ENCODE assay signal across 1 cellular context in the genomic region with DNA sequence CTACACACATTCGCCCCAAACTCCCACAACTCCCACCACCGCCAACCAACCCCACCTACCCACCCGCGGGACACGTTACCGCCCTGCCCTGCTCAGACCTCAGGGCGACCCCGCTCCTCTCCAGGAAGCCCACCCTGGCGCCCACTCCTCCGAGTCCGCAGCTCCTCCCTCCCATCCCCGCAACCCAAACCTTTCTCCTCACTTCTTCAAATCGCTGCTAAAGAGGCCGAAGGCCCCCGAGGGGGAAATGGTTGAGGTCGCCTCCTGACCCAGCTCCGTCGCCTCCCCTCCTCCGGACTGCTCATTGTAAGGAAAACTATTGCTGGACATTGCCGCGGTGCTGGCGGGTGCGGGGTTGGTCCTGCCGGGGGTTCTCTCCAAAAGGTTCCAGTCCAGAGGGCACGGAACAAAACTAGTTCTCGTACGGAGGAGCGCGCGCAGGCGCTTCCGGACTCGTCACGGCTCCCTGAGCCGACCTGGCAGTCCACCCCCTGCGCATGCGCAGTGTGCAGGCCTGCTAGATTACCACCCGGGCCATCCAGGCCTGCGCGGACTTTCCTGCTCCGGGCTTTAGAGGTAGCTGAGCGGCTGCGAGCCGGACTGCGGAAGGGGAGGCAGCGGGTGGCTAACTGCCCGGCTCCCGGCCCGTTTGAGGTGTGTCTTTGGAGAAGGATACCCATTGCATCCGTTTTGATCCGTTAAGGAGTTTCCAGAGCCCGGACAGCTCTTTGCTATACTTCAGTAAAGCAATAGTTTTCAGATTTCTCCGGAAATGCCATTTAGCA.
TF ChIP-seq lines count a peak whose summit lies in the region.

A gene with protein sequence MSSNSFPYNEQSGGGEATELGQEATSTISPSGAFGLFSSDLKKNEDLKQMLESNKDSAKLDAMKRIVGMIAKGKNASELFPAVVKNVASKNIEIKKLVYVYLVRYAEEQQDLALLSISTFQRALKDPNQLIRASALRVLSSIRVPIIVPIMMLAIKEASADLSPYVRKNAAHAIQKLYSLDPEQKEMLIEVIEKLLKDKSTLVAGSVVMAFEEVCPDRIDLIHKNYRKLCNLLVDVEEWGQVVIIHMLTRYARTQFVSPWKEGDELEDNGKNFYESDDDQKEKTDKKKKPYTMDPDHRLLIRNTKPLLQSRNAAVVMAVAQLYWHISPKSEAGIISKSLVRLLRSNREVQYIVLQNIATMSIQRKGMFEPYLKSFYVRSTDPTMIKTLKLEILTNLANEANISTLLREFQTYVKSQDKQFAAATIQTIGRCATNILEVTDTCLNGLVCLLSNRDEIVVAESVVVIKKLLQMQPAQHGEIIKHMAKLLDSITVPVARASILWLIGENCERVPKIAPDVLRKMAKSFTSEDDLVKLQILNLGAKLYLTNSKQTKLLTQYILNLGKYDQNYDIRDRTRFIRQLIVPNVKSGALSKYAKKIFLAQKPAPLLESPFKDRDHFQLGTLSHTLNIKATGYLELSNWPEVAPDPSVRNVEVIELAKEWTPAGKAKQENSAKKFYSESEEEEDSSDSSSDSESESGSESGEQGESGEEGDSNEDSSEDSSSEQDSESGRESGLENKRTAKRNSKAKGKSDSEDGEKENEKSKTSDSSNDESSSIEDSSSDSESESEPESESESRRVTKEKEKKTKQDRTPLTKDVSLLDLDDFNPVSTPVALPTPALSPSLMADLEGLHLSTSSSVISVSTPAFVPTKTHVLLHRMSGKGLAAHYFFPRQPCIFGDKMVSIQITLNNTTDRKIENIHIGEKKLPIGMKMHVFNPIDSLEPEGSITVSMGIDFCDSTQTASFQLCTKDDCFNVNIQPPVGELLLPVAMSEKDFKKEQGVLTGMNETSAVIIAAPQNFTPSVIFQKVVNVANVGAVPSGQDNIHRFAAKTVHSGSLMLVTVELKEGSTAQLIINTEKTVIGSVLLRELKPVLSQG (minus strand): TSS at position 449 of the 785 bp plus-strand sequence. CDS start 119 bp downstream, at position 330.

TF ChIP-seq in HepG2, 621 proteins besides CTCF, POLR2A, EP300 and RAD21 (continued from another document and continues in another):
- TF ChIP-seq ZNF367 (CRISPR knock-in tag; IDR thresholded peaks at IDR 0.05; ENCODE audit: borderline replicate concordance) (no peak), NCOA2 (CRISPR knock-in tag; IDR thresholded peaks at IDR 0.05) (peak; percentile 58; the same call in 1 of the 2 replicates), ZFP82 (CRISPR knock-in tag; IDR thresholded peaks at IDR 0.05; ENCODE audit: borderline replicate concordance) (0 out of 2 replicates have a peak, but pooled peaks have one; percentile 64), ZNF629 (CRISPR knock-in tag; conservative IDR thresholded peaks at IDR 0.05) (no peak; the same call in none of the 2 replicates), ZNF850 (CRISPR knock-in tag; conservative IDR thresholded peaks at IDR 0.05) (no peak), ZC3H4 (CRISPR knock-in tag; IDR thresholded peaks at IDR 0.05; ENCODE audit: borderline replicate concordance) (no peak), ZKSCAN5 (CRISPR knock-in tag; IDR thresholded peaks at IDR 0.05) (no peak), ZNF558 (CRISPR knock-in tag; IDR thresholded peaks at IDR 0.05; ENCODE audit: borderline replicate concordance) (no peak), ASH2L (IDR thresholded peaks at IDR 0.05; ENCODE audit: insufficient read length, low read depth, low read length) (peak; percentile 95), HHEX (CRISPR knock-in tag; IDR thresholded peaks at IDR 0.05) (no peak), ONECUT2 (CRISPR knock-in tag; IDR thresholded peaks at IDR 0.05) (no peak), ZNF484 (CRISPR knock-in tag; IDR thresholded peaks at IDR 0.05; ENCODE audit: borderline replicate concordance, low read depth) (no peak), ZNF83 (CRISPR knock-in tag; IDR thresholded peaks at IDR 0.05; ENCODE audit: borderline replicate concordance) (no peak), KLF15 (CRISPR knock-in tag; IDR thresholded peaks at IDR 0.05; ENCODE audit: borderline replicate concordance) (no peak), RBM22 (optimal IDR thresholded peaks at IDR 0.05; ENCODE audit: low read length) (no peak), PAF1 (CRISPR knock-in tag; IDR thresholded peaks at IDR 0.05) (no peak), KLF6 (CRISPR knock-in tag; IDR thresholded peaks at IDR 0.05) (0 out of 2 replicates have a peak, but pooled peaks have one; percentile 49), REXO4 (CRISPR knock-in tag; IDR thresholded peaks at IDR 0.05; ENCODE audit: borderline replicate concordance) (no peak), HIVEP1 (CRISPR knock-in tag; IDR thresholded peaks at IDR 0.05) (0 out of 2 replicates have a peak, but pooled peaks have one; percentile 43), JDP2 (CRISPR knock-in tag; IDR thresholded peaks at IDR 0.05; ENCODE audit: borderline replicate concordance) (no peak), ZNF841 (CRISPR knock-in tag; IDR thresholded peaks at IDR 0.05; ENCODE audit: borderline replicate concordance) (0 out of 2 replicates have a peak, but pooled peaks have one; percentile 37), PHF8 (CRISPR knock-in tag; IDR thresholded peaks at IDR 0.05) (peak; percentile 91), MTF1 (CRISPR knock-in tag; IDR thresholded peaks at IDR 0.05) (no peak), ZNF33B (CRISPR knock-in tag; IDR thresholded peaks at IDR 0.05) (no peak), PLRG1 (conservative IDR thresholded peaks at IDR 0.05) (no peak), CENPX (CRISPR knock-in tag; IDR thresholded peaks at IDR 0.05) (no peak), KDM5A (IDR thresholded peaks at IDR 0.05; ENCODE audit: borderline replicate concordance, low read length) (peak; percentile 9; the same call in 1 of the 2 replicates), DNMT1 (CRISPR knock-in tag; IDR thresholded peaks at IDR 0.05) (no peak), ZFP36L1 (CRISPR knock-in tag; IDR thresholded peaks at IDR 0.05) (no peak), SMARCE1 (IDR thresholded peaks at IDR 0.05; ENCODE audit: borderline replicate concordance) (no peak), PRMT3 (CRISPR knock-in tag; IDR thresholded peaks at IDR 0.05; ENCODE audit: borderline replicate concordance, low read depth) (no peak), ZNF383 (CRISPR knock-in tag; IDR thresholded peaks at IDR 0.05; ENCODE audit: borderline replicate concordance) (no peak), IRF2 (CRISPR knock-in tag; IDR thresholded peaks at IDR 0.05) (peak; percentile 54), ZNF501 (CRISPR knock-in tag; IDR thresholded peaks at IDR 0.05) (peak; percentile 80), SP140L (CRISPR knock-in tag; IDR thresholded peaks at IDR 0.05; ENCODE audit: borderline replicate concordance) (no peak), TGIF2 (CRISPR knock-in tag; IDR thresholded peaks at IDR 0.05) (no peak), PCBP1 (IDR thresholded peaks at IDR 0.05; ENCODE audit: borderline replicate concordance, low read depth, low read length) (0 out of 2 replicates have a peak, but pooled peaks have one; percentile 37), ARNTL (CRISPR knock-in tag; IDR thresholded peaks at IDR 0.05) (no peak), NRL (CRISPR knock-in tag; IDR thresholded peaks at IDR 0.05; ENCODE audit: borderline replicate concordance) (no peak; the same call in 1 of the 2 replicates), FOXP1 (IDR thresholded peaks at IDR 0.05) (no peak), FOXP1 (CRISPR knock-in tag; IDR thresholded peaks at IDR 0.05) (no peak), BORCS8-MEF2B (CRISPR knock-in tag; IDR thresholded peaks at IDR 0.05) (no peak), DPF2 (CRISPR knock-in tag; IDR thresholded peaks at IDR 0.05; ENCODE audit: borderline replicate concordance, low read depth) (peak; percentile 23; the same call in 1 of the 2 replicates), JUN (CRISPR knock-in tag; IDR thresholded peaks at IDR 0.05) (no peak), SRSF1 (optimal IDR thresholded peaks at IDR 0.05; ENCODE audit: low read depth, low read length) (peak; percentile 58), ZSCAN25 (CRISPR knock-in tag; IDR thresholded peaks at IDR 0.05) (no peak), ELF4 (CRISPR knock-in tag; IDR thresholded peaks at IDR 0.05; ENCODE audit: borderline replicate concordance) (peak; percentile 93), CREB1 (IDR thresholded peaks at IDR 0.05) (peak; percentile 77), CREB1 (CRISPR knock-in tag; IDR thresholded peaks at IDR 0.05) (peak; percentile 55), ELF1 (CRISPR knock-in tag; IDR thresholded peaks at IDR 0.05) (peak; percentile 94), ARNT2 (CRISPR knock-in tag; IDR thresholded peaks at IDR 0.05; ENCODE audit: low read depth) (no peak), KLF11 (CRISPR knock-in tag; IDR thresholded peaks at IDR 0.05) (peak; percentile 85; the same call in 1 of the 2 replicates), SUZ12 (IDR thresholded peaks at IDR 0.05; ENCODE audit: low read depth, low read length) (no peak), HOXA9 (CRISPR knock-in tag; IDR thresholded peaks at IDR 0.05; ENCODE audit: borderline replicate concordance) (no peak), ZNF235 (CRISPR knock-in tag; IDR thresholded peaks at IDR 0.05; ENCODE audit: borderline replicate concordance) (no peak; the same call in 1 of the 2 replicates), ZNF263 (CRISPR knock-in tag; IDR thresholded peaks at IDR 0.05) (0 out of 2 replicates have a peak, but pooled peaks have one; percentile 15), ZFP36L2 (CRISPR knock-in tag; IDR thresholded peaks at IDR 0.05) (no peak)
- TF ChIP-seq, protein P1, sequence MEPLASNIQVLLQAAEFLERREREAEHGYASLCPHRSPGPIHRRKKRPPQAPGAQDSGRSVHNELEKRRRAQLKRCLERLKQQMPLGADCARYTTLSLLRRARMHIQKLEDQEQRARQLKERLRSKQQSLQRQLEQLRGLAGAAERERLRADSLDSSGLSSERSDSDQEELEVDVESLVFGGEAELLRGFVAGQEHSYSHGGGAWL (CRISPR knock-in tag; IDR thresholded peaks at IDR 0.05), result peak; percentile 58; the same call in 1 of the 2 replicates
- TF ChIP-seq, protein P2, sequence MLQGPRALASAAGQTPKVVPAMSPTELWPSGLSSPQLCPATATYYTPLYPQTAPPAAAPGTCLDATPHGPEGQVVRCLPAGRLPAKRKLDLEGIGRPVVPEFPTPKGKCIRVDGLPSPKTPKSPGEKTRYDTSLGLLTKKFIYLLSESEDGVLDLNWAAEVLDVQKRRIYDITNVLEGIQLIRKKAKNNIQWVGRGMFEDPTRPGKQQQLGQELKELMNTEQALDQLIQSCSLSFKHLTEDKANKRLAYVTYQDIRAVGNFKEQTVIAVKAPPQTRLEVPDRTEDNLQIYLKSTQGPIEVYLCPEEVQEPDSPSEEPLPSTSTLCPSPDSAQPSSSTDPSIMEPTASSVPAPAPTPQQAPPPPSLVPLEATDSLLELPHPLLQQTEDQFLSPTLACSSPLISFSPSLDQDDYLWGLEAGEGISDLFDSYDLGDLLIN (CRISPR knock-in tag; IDR thresholded peaks at IDR 0.05; ENCODE audit: borderline replicate concordance), result no peak
- TF ChIP-seq, protein P3, sequence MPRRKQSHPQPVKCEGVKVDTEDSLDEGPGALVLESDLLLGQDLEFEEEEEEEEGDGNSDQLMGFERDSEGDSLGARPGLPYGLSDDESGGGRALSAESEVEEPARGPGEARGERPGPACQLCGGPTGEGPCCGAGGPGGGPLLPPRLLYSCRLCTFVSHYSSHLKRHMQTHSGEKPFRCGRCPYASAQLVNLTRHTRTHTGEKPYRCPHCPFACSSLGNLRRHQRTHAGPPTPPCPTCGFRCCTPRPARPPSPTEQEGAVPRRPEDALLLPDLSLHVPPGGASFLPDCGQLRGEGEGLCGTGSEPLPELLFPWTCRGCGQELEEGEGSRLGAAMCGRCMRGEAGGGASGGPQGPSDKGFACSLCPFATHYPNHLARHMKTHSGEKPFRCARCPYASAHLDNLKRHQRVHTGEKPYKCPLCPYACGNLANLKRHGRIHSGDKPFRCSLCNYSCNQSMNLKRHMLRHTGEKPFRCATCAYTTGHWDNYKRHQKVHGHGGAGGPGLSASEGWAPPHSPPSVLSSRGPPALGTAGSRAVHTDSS (CRISPR knock-in tag; conservative IDR thresholded peaks at IDR 0.05), result no peak
- TF ChIP-seq, protein P4, sequence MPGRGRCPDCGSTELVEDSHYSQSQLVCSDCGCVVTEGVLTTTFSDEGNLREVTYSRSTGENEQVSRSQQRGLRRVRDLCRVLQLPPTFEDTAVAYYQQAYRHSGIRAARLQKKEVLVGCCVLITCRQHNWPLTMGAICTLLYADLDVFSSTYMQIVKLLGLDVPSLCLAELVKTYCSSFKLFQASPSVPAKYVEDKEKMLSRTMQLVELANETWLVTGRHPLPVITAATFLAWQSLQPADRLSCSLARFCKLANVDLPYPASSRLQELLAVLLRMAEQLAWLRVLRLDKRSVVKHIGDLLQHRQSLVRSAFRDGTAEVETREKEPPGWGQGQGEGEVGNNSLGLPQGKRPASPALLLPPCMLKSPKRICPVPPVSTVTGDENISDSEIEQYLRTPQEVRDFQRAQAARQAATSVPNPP (CRISPR knock-in tag; IDR thresholded peaks at IDR 0.05), result no peak
- TF ChIP-seq, protein P5, sequence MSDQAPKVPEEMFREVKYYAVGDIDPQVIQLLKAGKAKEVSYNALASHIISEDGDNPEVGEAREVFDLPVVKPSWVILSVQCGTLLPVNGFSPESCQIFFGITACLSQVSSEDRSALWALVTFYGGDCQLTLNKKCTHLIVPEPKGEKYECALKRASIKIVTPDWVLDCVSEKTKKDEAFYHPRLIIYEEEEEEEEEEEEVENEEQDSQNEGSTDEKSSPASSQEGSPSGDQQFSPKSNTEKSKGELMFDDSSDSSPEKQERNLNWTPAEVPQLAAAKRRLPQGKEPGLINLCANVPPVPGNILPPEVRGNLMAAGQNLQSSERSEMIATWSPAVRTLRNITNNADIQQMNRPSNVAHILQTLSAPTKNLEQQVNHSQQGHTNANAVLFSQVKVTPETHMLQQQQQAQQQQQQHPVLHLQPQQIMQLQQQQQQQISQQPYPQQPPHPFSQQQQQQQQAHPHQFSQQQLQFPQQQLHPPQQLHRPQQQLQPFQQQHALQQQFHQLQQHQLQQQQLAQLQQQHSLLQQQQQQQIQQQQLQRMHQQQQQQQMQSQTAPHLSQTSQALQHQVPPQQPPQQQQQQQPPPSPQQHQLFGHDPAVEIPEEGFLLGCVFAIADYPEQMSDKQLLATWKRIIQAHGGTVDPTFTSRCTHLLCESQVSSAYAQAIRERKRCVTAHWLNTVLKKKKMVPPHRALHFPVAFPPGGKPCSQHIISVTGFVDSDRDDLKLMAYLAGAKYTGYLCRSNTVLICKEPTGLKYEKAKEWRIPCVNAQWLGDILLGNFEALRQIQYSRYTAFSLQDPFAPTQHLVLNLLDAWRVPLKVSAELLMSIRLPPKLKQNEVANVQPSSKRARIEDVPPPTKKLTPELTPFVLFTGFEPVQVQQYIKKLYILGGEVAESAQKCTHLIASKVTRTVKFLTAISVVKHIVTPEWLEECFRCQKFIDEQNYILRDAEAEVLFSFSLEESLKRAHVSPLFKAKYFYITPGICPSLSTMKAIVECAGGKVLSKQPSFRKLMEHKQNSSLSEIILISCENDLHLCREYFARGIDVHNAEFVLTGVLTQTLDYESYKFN (CRISPR knock-in tag; conservative IDR thresholded peaks at IDR 0.05), result peak; percentile 61
- TF ChIP-seq, protein P6, sequence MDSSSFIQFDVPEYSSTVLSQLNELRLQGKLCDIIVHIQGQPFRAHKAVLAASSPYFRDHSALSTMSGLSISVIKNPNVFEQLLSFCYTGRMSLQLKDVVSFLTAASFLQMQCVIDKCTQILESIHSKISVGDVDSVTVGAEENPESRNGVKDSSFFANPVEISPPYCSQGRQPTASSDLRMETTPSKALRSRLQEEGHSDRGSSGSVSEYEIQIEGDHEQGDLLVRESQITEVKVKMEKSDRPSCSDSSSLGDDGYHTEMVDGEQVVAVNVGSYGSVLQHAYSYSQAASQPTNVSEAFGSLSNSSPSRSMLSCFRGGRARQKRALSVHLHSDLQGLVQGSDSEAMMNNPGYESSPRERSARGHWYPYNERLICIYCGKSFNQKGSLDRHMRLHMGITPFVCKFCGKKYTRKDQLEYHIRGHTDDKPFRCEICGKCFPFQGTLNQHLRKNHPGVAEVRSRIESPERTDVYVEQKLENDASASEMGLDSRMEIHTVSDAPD (CRISPR knock-in tag; IDR thresholded peaks at IDR 0.05), result no peak
